8 cellular contexts compared by ENCODE assay signal in the genomic region with DNA sequence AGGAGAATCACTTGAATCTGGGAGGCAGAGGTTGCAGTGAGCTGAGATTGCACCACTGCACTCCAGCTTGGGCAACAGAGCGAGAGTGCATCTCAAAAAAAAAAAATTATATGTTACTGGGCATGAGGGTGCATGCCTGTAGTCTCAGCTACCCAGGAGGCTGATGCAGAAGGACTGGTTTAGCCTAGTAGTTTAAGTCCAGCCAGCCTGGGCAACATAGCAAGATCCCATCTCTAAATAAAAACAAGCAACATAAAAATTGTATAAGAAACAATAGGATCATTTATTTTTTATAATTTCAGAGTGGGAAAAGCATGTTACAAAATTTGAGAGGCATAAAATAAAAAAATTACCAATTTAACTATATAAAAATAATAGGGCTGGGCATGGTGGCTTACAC.
"Had no signal": no experiment of that assay in that cellular context is flagged by ENCODE, and none has a peak within 500 bp of the region (broad histone marks: within the 10 kb centered on the region; RNA-seq: fewer than 3 reads in every experiment).

No MANE protein-coding gene starts in this region.

- H3K27ac ChIP-seq: HL-60, KMS-11 had no signal

- ATAC-seq: HepG2 had no signal

- DNase-seq: IMR-90, KBM-7, KG1 had no signal

- H3K27me3 Mint-ChIP-seq: IgD-negative memory B cell had no signal

- H3K36me3 Mint-ChIP-seq: IgD-negative memory B cell had no signal

- H3K9me3 Mint-ChIP-seq: IgD-negative memory B cell had no signal

- H3K9ac ChIP-seq: KMS-11 had no signal

- H3K4me2 ChIP-seq: KMS-11 had no signal

- H3K27ac Mint-ChIP-seq: IgD-negative memory B cell had no signal

- H3K4me3 Mint-ChIP-seq: IgD-negative memory B cell had no signal

- FAIRE-seq: HepG2, HTR-8/SVneo had no signal
